ENCODE assay signal across 27 cellular contexts in genomic region chr5:142896325-142897007, GRCh38.
DNase-seq lines count a peak whose midpoint lies in the region; ATAC-seq and TF ChIP-seq lines count a peak whose summit lies in the region.
"Had no signal": no experiment of that assay in that cellular context is flagged by ENCODE, and none has a peak within 500 bp of the region (broad histone marks: within the 10 kb centered on the region; RNA-seq: fewer than 3 reads in every experiment).

No MANE protein-coding gene starts in this region.

- POLR2A ChIA-PET in PC-9 (lab: Charles Lee; ENCODE audit: unreplicated experiment): interaction anchor here (0.5 to 0.6 kb wide), 2 partner anchors 21 to 70 kb away, joined by 5 read pairs; no protein-coding TSS in a partner anchor

- CTCF ChIA-PET in PC-9 (lab: Charles Lee): interaction anchor here (0.6 to 1.3 kb wide), 3 partner anchors 8 to 483 kb away, joined by 3 to 8 read pairs (median 4); no protein-coding TSS in a partner anchor

- H3K4me1 Mint-ChIP-seq in neural progenitor cell: peaks cover 38% of the 10 kb centered on the region
- H3K4me1 Mint-ChIP-seq in activated T-cell treated with anti-CD3 and anti-CD28 coated beads, Interleukin-2, amount 50 U/mL, for 24 hours (ENCODE audit: low read depth): no peaks in the 10 kb centered on the region
- H3K4me1 Mint-ChIP-seq: activated naive CD8-positive, alpha-beta T cell treated with anti-CD3 and anti-CD28 coated beads, Interleukin-2, amount 50 U/mL, for 24 hours had no signal

- H4K20me1 ChIP-seq in PC-9 (ENCODE audit: insufficient read depth) (no peaks in the 10 kb centered on the region), neural progenitor cell (ENCODE audit: low read depth) (no peaks in the 10 kb centered on the region)

- ATAC-seq in GM21515 (IDR thresholded peaks at IDR 0.05; ENCODE audit: unreplicated experiment): no peak
- no peak for ATAC-seq in gastroesophageal sphincter
- ATAC-seq: activated naive CD8-positive, alpha-beta T cell treated with anti-CD3 and anti-CD28 coated beads, Interleukin-2, amount 50 U/mL, for 24 hours; K562; left lobe of liver; stimulated activated naive B cell treated with anti-CD40 and anti-IgM and Interleukin-4, amounts not matched to agents 10 μg/mL and 1 μg/mL and 100 μg/mL, for 72 hours; T-helper 17 cell had no signal

- TF ChIP-seq EP300 in gastroesophageal sphincter (IDR thresholded peaks at IDR 0.05): no peak

- WGBS in gastroesophageal sphincter (ENCODE audit: low coverage in 1 of 2), 2 donors: 93 to 94% methylated on average over 2 of the region's 2 CpGs

- DNase-seq in H4 (ENCODE audit: low spot score) (peak; percentile 57), PC-9 (peak; percentile 19 to 70), epithelial cell of esophagus (ENCODE audit: low read depth) (peak; percentile 24), neural progenitor cell (ENCODE audit: low spot score) (peak; percentile 62)
- DNase-seq in effector CD8-positive, alpha-beta T cell (lab: John Stamatoyannopoulos, UW): no peak
- no peak for DNase-seq in activated T-cell treated with anti-CD3 and anti-CD28 coated beads, Interleukin-2, amount 50 U/mL, for 24 hours
- DNase-seq: activated CD4-positive, alpha-beta T cell treated with anti-CD3 and anti-CD28 coated beads, Interleukin-2, amount 10 ng/mL, durations not matched to agents 24 days and 14 days; activated naive CD8-positive, alpha-beta T cell treated with anti-CD3 and anti-CD28 coated beads, Interleukin-2, amount 50 U/mL, for 24 hours; activated T-cell treated with anti-CD3 and anti-CD28 coated beads, Interleukin-2, amount 50 U/mL, for 48 hours; COR-L47; dorsolateral prefrontal cortex; GOT3; head of caudate nucleus; NCI-H1105 treated with DMSO at 0.1 percent for 48 hours; NCI-H1930; NCI-H748 treated with DMSO at 0.1 percent for 48 hours; posterior cingulate gyrus; RPMI8226; sigmoid colon; stimulated activated naive B cell treated with anti-CD40 and anti-IgM and Interleukin-4, amounts not matched to agents 10 μg/mL and 1 μg/mL and 100 μg/mL, for 72 hours; T-helper 17 cell had no signal

- H3K9me2 ChIP-seq in PC-9 (ENCODE audit: insufficient read depth): no peaks in the 10 kb centered on the region

- no peak for TF ChIP-seq POLR2A in gastroesophageal sphincter (IDR thresholded peaks at IDR 0.05)

- H3K9me3 ChIP-seq in PC-9 (ENCODE audit: insufficient read depth, low read depth): no peaks in the 10 kb centered on the region
- no peaks in the 10 kb centered on the region for H3K9me3 ChIP-seq in neural progenitor cell (ENCODE audit: low read depth)
- no peaks in the 10 kb centered on the region for H3K9me3 ChIP-seq in gastroesophageal sphincter
- H3K9me3 ChIP-seq: BLaER1 treated with 17β-estradiol and CSF1 and Interleukin-3, amounts not matched to agents 10 nM and 100 nM; sigmoid colon; suprapubic skin had no signal

- TF ChIP-seq CTCF in PC-9 (conservative IDR thresholded peaks at IDR 0.05): no peak
- TF ChIP-seq CTCF in epithelial cell of esophagus (IDR thresholded peaks at IDR 0.05; ENCODE audit: insufficient read depth, low read depth, low read length, missing control alignments): no peak
- no peak for TF ChIP-seq CTCF in neural progenitor cell (IDR thresholded peaks at IDR 0.05)
- no peak for TF ChIP-seq CTCF in gastroesophageal sphincter (IDR thresholded peaks at IDR 0.05)

- H3K27me3 Mint-ChIP-seq in neural progenitor cell (ENCODE audit: insufficient read depth, low read depth): no peaks in the 10 kb centered on the region
- no peaks in the 10 kb centered on the region for H3K27me3 Mint-ChIP-seq in activated T-cell treated with anti-CD3 and anti-CD28 coated beads, Interleukin-2, amount 50 U/mL, for 24 hours
- H3K27me3 Mint-ChIP-seq: activated CD4-positive, alpha-beta T cell treated with anti-CD3 and anti-CD28 coated beads, Interleukin-2, amount 10 ng/mL, durations not matched to agents 24 days and 14 days; activated naive CD8-positive, alpha-beta T cell treated with anti-CD3 and anti-CD28 coated beads, Interleukin-2, amount 50 U/mL, for 24 hours; stimulated activated naive B cell treated with anti-CD40 and anti-IgM and Interleukin-4, amounts not matched to agents 10 μg/mL and 1 μg/mL and 100 μg/mL, for 72 hours; T-helper 17 cell had no signal

- H3K27ac ChIP-seq in PC-9 (peak overlapping the region; percentile 8), neural progenitor cell (peak overlapping the region; percentile 19), gastroesophageal sphincter (no peak overlapping the region)
- H3K27ac ChIP-seq: BLaER1 treated with 17β-estradiol and CSF1 and Interleukin-3, amounts not matched to agents 10 nM and 100 nM; dorsolateral prefrontal cortex; sigmoid colon; suprapubic skin had no signal

- no peak overlapping the region for H3K9ac ChIP-seq in neural progenitor cell
- H3K9ac ChIP-seq: BLaER1 treated with 17β-estradiol and CSF1 and Interleukin-3, amounts not matched to agents 10 nM and 100 nM had no signal

- H2AFZ ChIP-seq in PC-9 (no peak overlapping the region), neural progenitor cell (replicated peaks) (no peak overlapping the region)

- H3K27me3 ChIP-seq in PC-9 (ENCODE audit: insufficient read depth, low read depth) (no peaks in the 10 kb centered on the region), neural progenitor cell (no peaks in the 10 kb centered on the region), gastroesophageal sphincter (no peaks in the 10 kb centered on the region)
- H3K27me3 ChIP-seq: BLaER1 treated with 17β-estradiol and CSF1 and Interleukin-3, amounts not matched to agents 10 nM and 100 nM; dorsolateral prefrontal cortex; sigmoid colon; suprapubic skin had no signal

- no peaks in the 10 kb centered on the region for H3K36me3 Mint-ChIP-seq in neural progenitor cell
- peaks cover 28% of the 10 kb centered on the region for H3K36me3 Mint-ChIP-seq in activated T-cell treated with anti-CD3 and anti-CD28 coated beads, Interleukin-2, amount 50 U/mL, for 24 hours (ENCODE audit: low read depth)

- no peak overlapping the region for H3K4me3 Mint-ChIP-seq in neural progenitor cell
- no peak overlapping the region for H3K4me3 Mint-ChIP-seq in activated T-cell treated with anti-CD3 and anti-CD28 coated beads, Interleukin-2, amount 50 U/mL, for 24 hours
- H3K4me3 Mint-ChIP-seq: activated CD4-positive, alpha-beta T cell treated with anti-CD3 and anti-CD28 coated beads, Interleukin-2, amount 10 ng/mL, durations not matched to agents 24 days and 14 days; activated naive CD8-positive, alpha-beta T cell treated with anti-CD3 and anti-CD28 coated beads, Interleukin-2, amount 50 U/mL, for 24 hours; stimulated activated naive B cell treated with anti-CD40 and anti-IgM and Interleukin-4, amounts not matched to agents 10 μg/mL and 1 μg/mL and 100 μg/mL, for 72 hours; T-helper 17 cell had no signal

- H3K4me1 ChIP-seq in PC-9 (replicated peaks; ENCODE audit: insufficient read depth) (peaks cover 34% of the 10 kb centered on the region), neural progenitor cell (peaks cover 43% of the 10 kb centered on the region), gastroesophageal sphincter (peaks cover 0 to 7% (median 0%) of the 10 kb centered on the region in 3 donors)
- H3K4me1 ChIP-seq: suprapubic skin had no signal

- H3K36me3 ChIP-seq in PC-9 (ENCODE audit: low read depth) (0 out of 2 replicates have a peak, but pooled peaks cover 3% of the 10 kb centered on the region), neural progenitor cell (no peaks in the 10 kb centered on the region), gastroesophageal sphincter (peaks cover 0 to 31% of the 10 kb centered on the region in 2 donors)
- H3K36me3 ChIP-seq: sigmoid colon had no signal

- H3K9me3 Mint-ChIP-seq in neural progenitor cell: peaks cover 3% of the 10 kb centered on the region
- H3K9me3 Mint-ChIP-seq in activated T-cell treated with anti-CD3 and anti-CD28 coated beads, Interleukin-2, amount 50 U/mL, for 24 hours: no peaks in the 10 kb centered on the region
- H3K9me3 Mint-ChIP-seq: activated CD4-positive, alpha-beta T cell treated with anti-CD3 and anti-CD28 coated beads, Interleukin-2, amount 10 ng/mL, durations not matched to agents 24 days and 14 days; activated naive CD8-positive, alpha-beta T cell treated with anti-CD3 and anti-CD28 coated beads, Interleukin-2, amount 50 U/mL, for 24 hours; stimulated activated naive B cell treated with anti-CD40 and anti-IgM and Interleukin-4, amounts not matched to agents 10 μg/mL and 1 μg/mL and 100 μg/mL, for 72 hours had no signal

- intact Hi-C loops in PC-9 (cut with micrococcal nuclease; ENCODE audit: unreplicated experiment): no loop called here

- no peak overlapping the region for H3K4me3 ChIP-seq in PC-9
- no peak overlapping the region for H3K4me3 ChIP-seq in epithelial cell of esophagus (ENCODE audit: low read length)
- no peak overlapping the region for H3K4me3 ChIP-seq in neural progenitor cell
- no peak overlapping the region for H3K4me3 ChIP-seq in gastroesophageal sphincter
- H3K4me3 ChIP-seq: BLaER1 treated with 17β-estradiol and CSF1 and Interleukin-3, amounts not matched to agents 10 nM and 100 nM; dorsolateral prefrontal cortex; K562; sigmoid colon; suprapubic skin had no signal

- H3K4me2 ChIP-seq in PC-9 (0 out of 2 replicates have a peak overlapping the region, but pooled peaks have one; percentile 5), neural progenitor cell (no peak overlapping the region)

- no TSS peak for BruUV-seq in PC-9 (replicated peaks; lab: Mats Ljungman, UMichigan)

- no peak overlapping the region for H3K27ac Mint-ChIP-seq in neural progenitor cell
- no peak overlapping the region for H3K27ac Mint-ChIP-seq in activated T-cell treated with anti-CD3 and anti-CD28 coated beads, Interleukin-2, amount 50 U/mL, for 24 hours
- H3K27ac Mint-ChIP-seq: activated CD4-positive, alpha-beta T cell treated with anti-CD3 and anti-CD28 coated beads, Interleukin-2, amount 10 ng/mL, durations not matched to agents 24 days and 14 days; activated naive CD8-positive, alpha-beta T cell treated with anti-CD3 and anti-CD28 coated beads, Interleukin-2, amount 50 U/mL, for 24 hours; stimulated activated naive B cell treated with anti-CD40 and anti-IgM and Interleukin-4, amounts not matched to agents 10 μg/mL and 1 μg/mL and 100 μg/mL, for 72 hours; T-helper 17 cell had no signal

- H3F3A ChIP-seq in PC-9 (ENCODE audit: insufficient read depth, low read depth) (peaks cover 33% of the 10 kb centered on the region), neural progenitor cell (ENCODE audit: low read depth) (peaks cover 23% of the 10 kb centered on the region)

- H3K79me2 ChIP-seq in PC-9 (ENCODE audit: low read depth) (no peaks in the 10 kb centered on the region), neural progenitor cell (ENCODE audit: low read depth) (no peaks in the 10 kb centered on the region)

Comparison
In these comparisons a context has a peak if more than half of its experiments do, and no peak if none do; other contexts are left out.
1. DNase-seq: peak in H4 (single experiment), PC-9 (2 of 2), epithelial cell of esophagus (single experiment) and neural progenitor cell (single experiment); none in effector CD8-positive, alpha-beta T cell (single experiment) and activated T-cell treated with anti-CD3 and anti-CD28 coated beads, Interleukin-2, amount 50 U/mL, for 24 hours (single experiment).
2. H3K27ac ChIP-seq: peak in PC-9 (single experiment) and neural progenitor cell (single experiment); none in gastroesophageal sphincter (0 of 4).